Comparison of ENCODE assay signal across 22 cellular contexts in the genomic region with DNA sequence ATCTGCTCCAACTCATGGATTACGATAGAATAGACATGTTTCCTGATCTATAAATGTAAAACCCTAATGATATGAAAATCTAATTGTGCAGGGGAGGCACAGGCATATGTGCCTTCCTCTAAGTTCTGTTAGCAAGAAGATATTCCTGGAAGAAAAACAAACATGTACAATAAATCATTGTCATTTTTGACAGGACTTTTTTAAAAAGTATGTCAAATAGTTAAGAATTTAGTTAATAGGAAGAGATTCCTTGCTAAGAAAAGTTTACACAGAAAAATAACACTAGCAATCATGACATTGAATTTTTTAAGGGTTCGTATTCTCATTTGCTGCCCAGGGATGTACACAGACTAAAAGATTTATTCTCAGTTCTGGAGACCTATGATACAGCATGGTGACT. TPM values are rescaled to one million over a fixed set of nuclear protein-coding genes. Genes with fewer than 3 reads are reported as not detected.
DNase-seq lines count a peak whose midpoint lies in the region; ATAC-seq, FAIRE-seq and TF ChIP-seq lines count a peak whose summit lies in the region.
"Had no signal": no experiment of that assay in that cellular context is flagged by ENCODE, and none has a peak within 500 bp of the region (broad histone marks: within the 10 kb centered on the region; RNA-seq: fewer than 3 reads in every experiment).

No MANE protein-coding gene starts in this region.

- H3K9me3 ChIP-seq in SJSA1 (replicated peaks) (no peaks in the 10 kb centered on the region), small intestine (ENCODE audit: control insufficient read depth, low read depth) (no peaks in the 10 kb centered on the region)
- H3K9me3 ChIP-seq: colonic mucosa, lower lobe of right lung, right atrium auricular region, thyroid gland had no signal

- TF ChIP-seq CTCF in MCF 10A (IDR thresholded peaks at IDR 0.05; ENCODE audit: unreplicated experiment) (no peak), osteocyte (IDR thresholded peaks at IDR 0.05) (no peak)

- H3K4me3 Mint-ChIP-seq in MCF 10A (ENCODE audit: unreplicated experiment) = peak overlapping the region; percentile 55
- H3K4me3 Mint-ChIP-seq in osteocyte (ENCODE audit: unreplicated experiment) = no peak overlapping the region
- no peak overlapping the region for H3K4me3 Mint-ChIP-seq in stimulated activated effector memory CD8-positive, alpha-beta T cell treated with anti-CD3 and anti-CD28 coated beads, Interleukin-12 subunit alpha, Interleukin-12 subunit beta, amount 100 ng/mL, for 72 hours
- H3K4me3 Mint-ChIP-seq in activated T-helper 2 cell treated with anti-CD3 and anti-CD28 coated beads, Interferon-gamma antibody, Interleukin-2, Interleukin-4, amounts not matched to agents 10 μg/mL and 5 μg/mL and 100 μg/mL, durations not matched to agents 14 hours and 24 hours and 36 hours (ENCODE audit: low read depth) = no peak overlapping the region
- H3K4me3 Mint-ChIP-seq: CD4-positive, CD25-positive, alpha-beta regulatory T cell; endodermal cell had no signal

- intact Hi-C loops in MCF 10A (cut with micrococcal nuclease) (no loop called here), cardiac septum (cut with DNase I) (no loop called here)
- intact Hi-C loops in activated T-helper 2 cell treated with anti-CD3 and anti-CD28 coated beads, Interferon-gamma antibody, Interleukin-2, Interleukin-4, amounts not matched to agents 10 μg/mL and 5 μg/mL and 100 μg/mL, durations not matched to agents 14 hours and 24 hours and 36 hours (cut with micrococcal nuclease) = no loop called here

- H3K4me1 Mint-ChIP-seq in MCF 10A (ENCODE audit: insufficient read depth, unreplicated experiment) (peaks cover 36% of the 10 kb centered on the region), osteocyte (ENCODE audit: unreplicated experiment) (peaks cover 37% of the 10 kb centered on the region)
- H3K4me1 Mint-ChIP-seq in stimulated activated effector memory CD8-positive, alpha-beta T cell treated with anti-CD3 and anti-CD28 coated beads, Interleukin-12 subunit alpha, Interleukin-12 subunit beta, amount 100 ng/mL, for 72 hours = peaks cover 12% of the 10 kb centered on the region
- peaks cover 46% of the 10 kb centered on the region for H3K4me1 Mint-ChIP-seq in activated T-helper 2 cell treated with anti-CD3 and anti-CD28 coated beads, Interferon-gamma antibody, Interleukin-2, Interleukin-4, amounts not matched to agents 10 μg/mL and 5 μg/mL and 100 μg/mL, durations not matched to agents 14 hours and 24 hours and 36 hours (ENCODE audit: low read depth)
- H3K4me1 Mint-ChIP-seq: endodermal cell had no signal

- H3K27ac ChIP-seq in SJSA1 = peak overlapping the region; percentile 74
- H3K27ac ChIP-seq in small intestine (ENCODE audit: low read depth in 1 of 2, low read length in 1 of 2) = no peak overlapping the region
- H3K27ac ChIP-seq: colonic mucosa, lower lobe of right lung, right atrium auricular region, thyroid gland had no signal

- no peaks in the 10 kb centered on the region for H3K36me3 ChIP-seq in SJSA1
- no peaks in the 10 kb centered on the region for H3K36me3 ChIP-seq in small intestine (ENCODE audit: control insufficient read depth in 2 of 2, insufficient read depth in 2 of 2, low read length in 2 of 2)
- H3K36me3 ChIP-seq: colonic mucosa, lower lobe of right lung, right atrium auricular region, thyroid gland had no signal

- DNase-seq in H54 (ENCODE audit: insufficient read length, low spot score) (no peak), SJSA1 (ENCODE audit: low read depth in 1 of 2, low spot score in 2 of 2) (no peak), MCF 10A (ENCODE audit: unreplicated experiment) (no peak), osteocyte (ENCODE audit: extremely low spot score, unreplicated experiment) (no peak), cardiac septum (ENCODE audit: low spot score) (no peak), small intestine (no peak)
- no peak for DNase-seq in stimulated activated effector memory CD8-positive, alpha-beta T cell treated with anti-CD3 and anti-CD28 coated beads, Interleukin-12 subunit alpha, Interleukin-12 subunit beta, amount 100 ng/mL, for 72 hours (ENCODE audit: low spot score in 2 of 2)
- no peak for DNase-seq in activated T-helper 2 cell treated with anti-CD3 and anti-CD28 coated beads, Interferon-gamma antibody, Interleukin-2, Interleukin-4, amounts not matched to agents 10 μg/mL and 5 μg/mL and 100 μg/mL, durations not matched to agents 14 hours and 24 hours and 36 hours (ENCODE audit: low spot score)
- DNase-seq: activated CD4-positive, alpha-beta T cell treated with anti-CD3 and anti-CD28 coated beads for 1 hour; activated gamma-delta T cell treated with Interleukin-2 at 50 U/mL for 16 hours; CD4-positive, CD25-positive, alpha-beta regulatory T cell; colonic mucosa; DMS 273 treated with DMSO at 0.1 percent for 48 hours; endodermal cell; lower lobe of right lung; NCI-H1105 treated with DMSO at 0.1 percent for 48 hours; NCI-H2107; NCI-H510A treated with DMSO at 0.1 percent for 48 hours; occipital lobe; T1000; thyroid gland had no signal

- POLR2A ChIA-PET in MCF 10A (lab: Yijun Ruan, JAX) = interaction anchor here (0.8 to 3.5 kb wide), 10 partner anchors 10 to 211 kb away, joined by 3 to 66 read pairs (median 4); a partner anchor contains a TSS

- 77 to 88% (median 79%) methylated on average over 2 of the region's 2 CpGs for WGBS in small intestine, 3 donors

- no peak for TF ChIP-seq POLR2A in H54 (IDR thresholded peaks at IDR 0.05; ENCODE audit: low read depth, low read length)

- no TSS peak for BruUV-seq in MCF 10A (replicated peaks; lab: Mats Ljungman, UMichigan)

- FAIRE-seq in H54 (lab: Jason Lieb, UNC) = peak; percentile 27
- FAIRE-seq in small intestine (lab: Jason Lieb, UNC) = no peak

- H3K4me3 ChIP-seq in SJSA1 (no peak overlapping the region), small intestine (ENCODE audit: low read depth in 1 of 2, low read length in 2 of 2) (no peak overlapping the region)
- H3K4me3 ChIP-seq: colonic mucosa, lower lobe of right lung, right atrium auricular region, thyroid gland had no signal

- H3K27me3 ChIP-seq in SJSA1 (replicated peaks) (no peaks in the 10 kb centered on the region), small intestine (ENCODE audit: control insufficient read depth in 2 of 2, insufficient read depth in 2 of 2, low read length in 2 of 2) (peaks cover 0 to 2% of the 10 kb centered on the region in 2 donors)
- H3K27me3 ChIP-seq: colonic mucosa, right atrium auricular region, thyroid gland had no signal

- no peak for ATAC-seq in stimulated activated effector memory CD8-positive, alpha-beta T cell treated with anti-CD3 and anti-CD28 coated beads, Interleukin-12 subunit alpha, Interleukin-12 subunit beta, amount 100 ng/mL, for 72 hours

- H3K27ac Mint-ChIP-seq in MCF 10A (ENCODE audit: low read depth, unreplicated experiment) (peak overlapping the region; percentile 91), osteocyte (ENCODE audit: unreplicated experiment) (peak overlapping the region; percentile 79)
- no peak overlapping the region for H3K27ac Mint-ChIP-seq in stimulated activated effector memory CD8-positive, alpha-beta T cell treated with anti-CD3 and anti-CD28 coated beads, Interleukin-12 subunit alpha, Interleukin-12 subunit beta, amount 100 ng/mL, for 72 hours
- no peak overlapping the region for H3K27ac Mint-ChIP-seq in activated T-helper 2 cell treated with anti-CD3 and anti-CD28 coated beads, Interferon-gamma antibody, Interleukin-2, Interleukin-4, amounts not matched to agents 10 μg/mL and 5 μg/mL and 100 μg/mL, durations not matched to agents 14 hours and 24 hours and 36 hours
- H3K27ac Mint-ChIP-seq: CD4-positive, CD25-positive, alpha-beta regulatory T cell; endodermal cell had no signal

- peaks cover 47% of the 10 kb centered on the region for H3K4me1 ChIP-seq in SJSA1 (replicated peaks)
- H3K4me1 ChIP-seq in small intestine (ENCODE audit: control insufficient read depth in 2 of 2, insufficient read depth in 1 of 2, low read depth in 1 of 2, low read length in 1 of 2) = no peaks in the 10 kb centered on the region
- H3K4me1 ChIP-seq: colonic mucosa, lower lobe of right lung, right atrium auricular region, thyroid gland had no signal

- CTCF ChIA-PET in MCF 10A (lab: Yijun Ruan, JAX) = no interaction called here

- no peaks in the 10 kb centered on the region for H3K27me3 Mint-ChIP-seq in MCF 10A (ENCODE audit: insufficient read depth, unreplicated experiment)
- H3K27me3 Mint-ChIP-seq in osteocyte (ENCODE audit: unreplicated experiment) = no peaks in the 10 kb centered on the region
- no peaks in the 10 kb centered on the region for H3K27me3 Mint-ChIP-seq in activated T-helper 2 cell treated with anti-CD3 and anti-CD28 coated beads, Interferon-gamma antibody, Interleukin-2, Interleukin-4, amounts not matched to agents 10 μg/mL and 5 μg/mL and 100 μg/mL, durations not matched to agents 14 hours and 24 hours and 36 hours (ENCODE audit: low read depth)
- H3K27me3 Mint-ChIP-seq: CD4-positive, CD25-positive, alpha-beta regulatory T cell had no signal

- H3K9me3 Mint-ChIP-seq in MCF 10A (ENCODE audit: unreplicated experiment) (peaks cover 6% of the 10 kb centered on the region), osteocyte (ENCODE audit: unreplicated experiment) (peaks cover 6% of the 10 kb centered on the region)
- H3K9me3 Mint-ChIP-seq in stimulated activated effector memory CD8-positive, alpha-beta T cell treated with anti-CD3 and anti-CD28 coated beads, Interleukin-12 subunit alpha, Interleukin-12 subunit beta, amount 100 ng/mL, for 72 hours = no peaks in the 10 kb centered on the region
- H3K9me3 Mint-ChIP-seq in activated T-helper 2 cell treated with anti-CD3 and anti-CD28 coated beads, Interferon-gamma antibody, Interleukin-2, Interleukin-4, amounts not matched to agents 10 μg/mL and 5 μg/mL and 100 μg/mL, durations not matched to agents 14 hours and 24 hours and 36 hours = no peaks in the 10 kb centered on the region

- no peaks in the 10 kb centered on the region for H3K36me3 Mint-ChIP-seq in MCF 10A (ENCODE audit: insufficient read depth, unreplicated experiment)
- no peaks in the 10 kb centered on the region for H3K36me3 Mint-ChIP-seq in osteocyte (ENCODE audit: unreplicated experiment)
- H3K36me3 Mint-ChIP-seq in stimulated activated effector memory CD8-positive, alpha-beta T cell treated with anti-CD3 and anti-CD28 coated beads, Interleukin-12 subunit alpha, Interleukin-12 subunit beta, amount 100 ng/mL, for 72 hours = peaks cover 8% of the 10 kb centered on the region
- peaks cover 10% of the 10 kb centered on the region for H3K36me3 Mint-ChIP-seq in activated T-helper 2 cell treated with anti-CD3 and anti-CD28 coated beads, Interferon-gamma antibody, Interleukin-2, Interleukin-4, amounts not matched to agents 10 μg/mL and 5 μg/mL and 100 μg/mL, durations not matched to agents 14 hours and 24 hours and 36 hours (ENCODE audit: low read depth)

RNA-seq across cellular contexts. Expression of a gene that starts 15.3 kb away (rescaled TPM):
- total RNA-seq in SJSA1 (2014; rRNA removed; shearing (Covaris generic)) = 25.0 and 63.0 TPM in 2 replicates
- total RNA-seq in MCF 10A (2022) (54.6 and 71.3 TPM in 2 replicates), osteocyte (71.0 and 74.2 TPM in 2 replicates), cardiac septum (46.9 TPM)
- 10 to 100 TPM in 1 of 3 donors, 1 to 10 TPM in 2; 4.1 to 12.7 (median 8.5) TPM for polyA plus RNA-seq in small intestine
- 115 and 136 TPM in 2 replicates for total RNA-seq in activated T-helper 2 cell treated with anti-CD3 and anti-CD28 coated beads, Interferon-gamma antibody, Interleukin-2, Interleukin-4, amounts not matched to agents 10 μg/mL and 5 μg/mL and 100 μg/mL, durations not matched to agents 14 hours and 24 hours and 36 hours

Comparison
In these comparisons a context has a peak if more than half of its experiments do, and no peak if none do; other contexts are left out.
1. H3K27ac Mint-ChIP-seq: peak in MCF 10A (single experiment) and osteocyte (single experiment); none in stimulated activated effector memory CD8-positive, alpha-beta T cell treated with anti-CD3 and anti-CD28 coated beads, Interleukin-12 subunit alpha, Interleukin-12 subunit beta, amount 100 ng/mL, for 72 hours (single experiment) and activated T-helper 2 cell treated with anti-CD3 and anti-CD28 coated beads, Interferon-gamma antibody, Interleukin-2, Interleukin-4, amounts not matched to agents 10 μg/mL and 5 μg/mL and 100 μg/mL, durations not matched to agents 14 hours and 24 hours and 36 hours (single experiment).